ENCODE assay signal across 1 cellular context in genomic region chr15:45919806-45920205, GRCh38.
TF ChIP-seq lines count a peak whose summit lies in the region.

No MANE protein-coding gene starts in this region.

TF ChIP-seq in GM23338, 12 proteins besides CTCF, POLR2A, EP300 and RAD21 (continued from another document):
- TF ChIP-seq ZNF462 (CRISPR knock-in tag; IDR thresholded peaks at IDR 0.05), result no peak
